10 cellular contexts compared by ENCODE assay signal in the genomic region with DNA sequence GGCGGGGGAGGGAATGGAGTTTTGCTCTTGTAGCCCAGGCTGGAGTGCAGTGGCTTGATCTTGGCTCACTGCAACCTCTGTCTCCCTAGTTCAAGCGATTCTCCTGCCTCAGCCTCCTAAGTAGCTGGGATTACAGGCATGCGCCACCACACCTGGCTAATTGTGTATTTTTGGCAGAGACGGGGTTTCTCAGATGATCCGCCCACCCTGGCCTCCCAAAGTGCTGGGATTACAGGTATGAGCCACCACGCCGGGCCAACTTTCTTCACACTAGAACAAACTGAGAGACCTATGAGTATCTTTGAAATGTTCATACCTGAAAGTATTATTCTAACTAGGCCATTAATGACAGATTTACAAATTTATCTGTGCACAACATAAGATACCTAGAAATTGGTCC. TPM values are rescaled to one million over a fixed set of nuclear protein-coding genes. Genes with fewer than 3 reads are reported as not detected.
"Had no signal": no experiment of that assay in that cellular context is flagged by ENCODE, and none has a peak within 500 bp of the region (broad histone marks: within the 10 kb centered on the region; RNA-seq: fewer than 3 reads in every experiment).

No MANE protein-coding gene starts in this region.

RNA-seq across cellular contexts. Expression of a gene that starts 40.2 kb away (rescaled TPM):
- total RNA-seq: kidney epithelial cell, ovary, renal cortical epithelial cell, right lobe of liver, smooth muscle cell, testis, upper lobe of right lung had no signal
- polyA plus RNA-seq: hepatocyte; naive thymus-derived CD4-positive, alpha-beta T cell; smooth muscle cell; stomach had no signal
